ENCODE assay signal across 15 cellular contexts in the genomic region with DNA sequence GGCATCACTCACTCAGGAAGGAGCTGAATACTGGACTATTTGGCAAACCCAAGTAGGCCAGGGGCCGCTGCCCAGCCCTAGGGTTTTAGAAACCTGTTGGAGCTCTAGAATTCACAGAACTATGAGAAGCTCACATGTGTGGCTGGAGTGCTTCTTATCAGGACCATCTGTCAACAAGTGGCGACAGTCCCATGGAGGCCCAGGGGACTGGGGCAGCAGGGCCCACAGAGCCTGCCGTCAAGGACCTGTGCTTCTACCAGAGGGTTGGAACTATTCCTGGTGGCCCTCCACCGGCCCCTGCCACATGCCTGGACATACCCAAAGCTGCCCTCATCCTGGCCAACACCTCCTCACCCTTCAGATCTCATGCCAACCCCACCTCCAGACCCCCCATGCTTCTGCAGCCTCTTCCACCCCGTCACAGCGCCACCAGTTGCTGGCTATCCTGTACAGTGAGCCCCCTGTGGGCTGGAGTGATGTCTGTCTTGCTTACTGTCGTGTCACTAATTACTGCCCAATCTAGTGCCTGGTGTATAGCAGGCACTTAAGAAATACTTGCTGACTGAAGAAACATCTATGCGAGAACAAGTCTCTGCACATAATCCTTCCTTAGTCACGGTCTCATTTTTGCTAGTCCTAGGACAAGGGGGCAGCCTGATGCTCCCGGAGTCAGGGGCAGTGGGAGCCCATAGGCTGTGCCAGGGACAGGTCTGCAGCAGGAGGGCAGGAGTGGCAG. TPM values are rescaled to one million over a fixed set of nuclear protein-coding genes. Genes with fewer than 3 reads are reported as not detected.
DNase-seq lines count a peak whose midpoint lies in the region; ATAC-seq, FAIRE-seq and TF ChIP-seq lines count a peak whose summit lies in the region.
"Had no signal": no experiment of that assay in that cellular context is flagged by ENCODE, and none has a peak within 500 bp of the region (broad histone marks: within the 10 kb centered on the region; RNA-seq: fewer than 3 reads in every experiment).

No MANE protein-coding gene starts in this region.

- no peak overlapping the region for H3K4me3 Mint-ChIP-seq in mesothelial cell of epicardium
- H3K4me3 Mint-ChIP-seq in activated T-helper 2 cell treated with anti-CD3 and anti-CD28 coated beads, Interferon-gamma antibody, Interleukin-2, Interleukin-4, amounts not matched to agents 10 μg/mL and 5 μg/mL and 100 μg/mL, durations not matched to agents 14 hours and 24 hours and 36 hours (ENCODE audit: low read depth), result no peak overlapping the region

- H3K9me3 Mint-ChIP-seq in mesothelial cell of epicardium, result no peaks in the 10 kb centered on the region
- H3K9me3 Mint-ChIP-seq in activated T-helper 2 cell treated with anti-CD3 and anti-CD28 coated beads, Interferon-gamma antibody, Interleukin-2, Interleukin-4, amounts not matched to agents 10 μg/mL and 5 μg/mL and 100 μg/mL, durations not matched to agents 14 hours and 24 hours and 36 hours, result no peaks in the 10 kb centered on the region

- peaks cover 12 to 87% of the 10 kb centered on the region in 2 experiments for H3K36me3 ChIP-seq in HEK293 (ENCODE audit: control insufficient read depth in 2 of 2, insufficient read depth in 1 of 2, low read length in 2 of 2)
- H3K36me3 ChIP-seq in bronchial epithelial cell (ENCODE audit: control insufficient read depth, insufficient read depth, low read length), result peaks cover 20% of the 10 kb centered on the region

- H3K27me3 ChIP-seq in bronchial epithelial cell (ENCODE audit: control insufficient read depth, insufficient read depth, low read length), result no peaks in the 10 kb centered on the region
- H3K27me3 ChIP-seq: SJSA1 had no signal

- CTCF ChIA-PET in HEK293 (lab: Yijun Ruan, JAX), result no interaction called here

- DNase-seq in bronchial epithelial cell (ENCODE audit: low read depth) (peak; percentile 83), mesothelial cell of epicardium (ENCODE audit: low spot score in 2 of 2, unreplicated experiment in 2 of 2) (no peak), GM10266 (ENCODE audit: extremely low spot score) (no peak), AML-193 (lab: John Stamatoyannopoulos, UW) (no peak)
- no peak for DNase-seq in activated T-helper 2 cell treated with anti-CD3 and anti-CD28 coated beads, Interferon-gamma antibody, Interleukin-2, Interleukin-4, amounts not matched to agents 10 μg/mL and 5 μg/mL and 100 μg/mL, durations not matched to agents 14 hours and 24 hours and 36 hours (ENCODE audit: low spot score)
- DNase-seq: amniotic stem cell, kidney glomerular epithelial cell, NCI-H1105 had no signal

- no peak for FAIRE-seq in bronchial epithelial cell (lab: Jason Lieb, UNC)
- FAIRE-seq: HTR-8/SVneo had no signal

- H3K27ac Mint-ChIP-seq in mesothelial cell of epicardium, result peak overlapping the region; percentile 61
- H3K27ac Mint-ChIP-seq in activated T-helper 2 cell treated with anti-CD3 and anti-CD28 coated beads, Interferon-gamma antibody, Interleukin-2, Interleukin-4, amounts not matched to agents 10 μg/mL and 5 μg/mL and 100 μg/mL, durations not matched to agents 14 hours and 24 hours and 36 hours, result no peak overlapping the region

- H3K36me3 Mint-ChIP-seq in mesothelial cell of epicardium, result peaks cover 31% of the 10 kb centered on the region
- peaks cover 54% of the 10 kb centered on the region for H3K36me3 Mint-ChIP-seq in activated T-helper 2 cell treated with anti-CD3 and anti-CD28 coated beads, Interferon-gamma antibody, Interleukin-2, Interleukin-4, amounts not matched to agents 10 μg/mL and 5 μg/mL and 100 μg/mL, durations not matched to agents 14 hours and 24 hours and 36 hours (ENCODE audit: low read depth)

- intact Hi-C loops in activated T-helper 2 cell treated with anti-CD3 and anti-CD28 coated beads, Interferon-gamma antibody, Interleukin-2, Interleukin-4, amounts not matched to agents 10 μg/mL and 5 μg/mL and 100 μg/mL, durations not matched to agents 14 hours and 24 hours and 36 hours (cut with micrococcal nuclease), result no loop called here

- TF ChIP-seq CTCF in C4-2B (conservative IDR thresholded peaks at IDR 0.05) (no peak), HEK293 (tag by site-specific recombination; IDR thresholded peaks at IDR 0.05) (no peak), bronchial epithelial cell (IDR thresholded peaks at IDR 0.05; ENCODE audit: insufficient read depth, low read length, severe bottlenecking) (peak; percentile 19), mesothelial cell of epicardium (IDR thresholded peaks at IDR 0.05; ENCODE audit: unreplicated experiment) (no peak), GM10266 (IDR thresholded peaks at IDR 0.05; ENCODE audit: control insufficient read depth, insufficient read depth, low read depth, missing control alignments) (no peak)

- POLR2A ChIA-PET in HEK293 (lab: Yijun Ruan, JAX), result no interaction called here

- no peak overlapping the region for H3K4me3 ChIP-seq in HEK293 (ENCODE audit: low read depth, low read length)
- H3K4me3 ChIP-seq in bronchial epithelial cell (ENCODE audit: low read depth, low read length), result no peak overlapping the region
- H3K4me3 ChIP-seq: HAP-1, SJSA1, skin epidermis had no signal

- H3K27ac ChIP-seq in C4-2B (peak overlapping the region; percentile 91), HEK293 (ENCODE audit: extremely low read depth, low read depth, low read length) (0 out of 2 replicates have a peak overlapping the region, but pooled peaks have one; percentile 0)
- H3K27ac ChIP-seq: SJSA1 had no signal

- no peak for ATAC-seq in GM18868 (IDR thresholded peaks at IDR 0.05; ENCODE audit: unreplicated experiment)

- H3K27me3 Mint-ChIP-seq in mesothelial cell of epicardium (ENCODE audit: low read depth), result no peaks in the 10 kb centered on the region
- no peaks in the 10 kb centered on the region for H3K27me3 Mint-ChIP-seq in activated T-helper 2 cell treated with anti-CD3 and anti-CD28 coated beads, Interferon-gamma antibody, Interleukin-2, Interleukin-4, amounts not matched to agents 10 μg/mL and 5 μg/mL and 100 μg/mL, durations not matched to agents 14 hours and 24 hours and 36 hours (ENCODE audit: low read depth)

- H3K4me1 ChIP-seq in HEK293 (ENCODE audit: control insufficient read depth, insufficient read depth, low read length), result peaks cover 15% of the 10 kb centered on the region
- H3K4me1 ChIP-seq: HAP-1 had no signal

- peaks cover 20% of the 10 kb centered on the region for H3K4me1 Mint-ChIP-seq in mesothelial cell of epicardium
- no peaks in the 10 kb centered on the region for H3K4me1 Mint-ChIP-seq in activated T-helper 2 cell treated with anti-CD3 and anti-CD28 coated beads, Interferon-gamma antibody, Interleukin-2, Interleukin-4, amounts not matched to agents 10 μg/mL and 5 μg/mL and 100 μg/mL, durations not matched to agents 14 hours and 24 hours and 36 hours (ENCODE audit: low read depth)

- H3K9me3 ChIP-seq in HEK293 (ENCODE audit: control insufficient read depth, insufficient read depth, low read depth, low read length), result no peaks in the 10 kb centered on the region
- H3K9me3 ChIP-seq: HAP-1, SJSA1 had no signal

TF ChIP-seq in HEK293, 187 proteins besides CTCF, POLR2A, EP300 and RAD21 (continues in another document):
- TF ChIP-seq ZSCAN5A (tag by site-specific recombination; IDR thresholded peaks at IDR 0.05) (no peak), ZNF558 (tag by site-specific recombination; IDR thresholded peaks at IDR 0.05) (no peak), SCRT2 (tag by site-specific recombination; IDR thresholded peaks at IDR 0.05) (peak; percentile 56)
- TF ChIP-seq, protein P1, sequence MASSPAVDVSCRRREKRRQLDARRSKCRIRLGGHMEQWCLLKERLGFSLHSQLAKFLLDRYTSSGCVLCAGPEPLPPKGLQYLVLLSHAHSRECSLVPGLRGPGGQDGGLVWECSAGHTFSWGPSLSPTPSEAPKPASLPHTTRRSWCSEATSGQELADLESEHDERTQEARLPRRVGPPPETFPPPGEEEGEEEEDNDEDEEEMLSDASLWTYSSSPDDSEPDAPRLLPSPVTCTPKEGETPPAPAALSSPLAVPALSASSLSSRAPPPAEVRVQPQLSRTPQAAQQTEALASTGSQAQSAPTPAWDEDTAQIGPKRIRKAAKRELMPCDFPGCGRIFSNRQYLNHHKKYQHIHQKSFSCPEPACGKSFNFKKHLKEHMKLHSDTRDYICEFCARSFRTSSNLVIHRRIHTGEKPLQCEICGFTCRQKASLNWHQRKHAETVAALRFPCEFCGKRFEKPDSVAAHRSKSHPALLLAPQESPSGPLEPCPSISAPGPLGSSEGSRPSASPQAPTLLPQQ (tag by site-specific recombination; IDR thresholded peaks at IDR 0.05), result 0 out of 2 replicates have a peak, but pooled peaks have one; percentile 23

RNA-seq across cellular contexts. Expression of gene RASL10A, which starts 27.2 kb away (rescaled TPM):
- total RNA-seq in bronchial epithelial cell (not detected in 2 replicates), mesothelial cell of epicardium (2.5 to 3.8 TPM (median 3.1 TPM) in 3 replicates)
- total RNA-seq in activated T-helper 2 cell treated with anti-CD3 and anti-CD28 coated beads, Interferon-gamma antibody, Interleukin-2, Interleukin-4, amounts not matched to agents 10 μg/mL and 5 μg/mL and 100 μg/mL, durations not matched to agents 14 hours and 24 hours and 36 hours, result 0.46 and 0.52 TPM in 2 replicates
- total RNA-seq: SJSA1 had no signal

RNA-seq across cellular contexts. Expression of gene GAS2L1, which starts 36.3 kb away (rescaled TPM):
- 4.1 and 5.3 TPM in 2 replicates for total RNA-seq in bronchial epithelial cell
- total RNA-seq in mesothelial cell of epicardium, result 13.4 to 14.6 TPM (median 13.6 TPM) in 3 replicates
- 3.0 and 3.4 TPM in 2 replicates for total RNA-seq in activated T-helper 2 cell treated with anti-CD3 and anti-CD28 coated beads, Interferon-gamma antibody, Interleukin-2, Interleukin-4, amounts not matched to agents 10 μg/mL and 5 μg/mL and 100 μg/mL, durations not matched to agents 14 hours and 24 hours and 36 hours

RNA-seq across cellular contexts. Expression of gene AP1B1, which starts 45.6 kb away (rescaled TPM):
- 44.8 and 55.6 TPM in 2 replicates for total RNA-seq in bronchial epithelial cell
- total RNA-seq in mesothelial cell of epicardium, result 40.3 to 43.9 TPM (median 41.0 TPM) in 3 replicates
- 73.4 and 76.4 TPM in 2 replicates for total RNA-seq in activated T-helper 2 cell treated with anti-CD3 and anti-CD28 coated beads, Interferon-gamma antibody, Interleukin-2, Interleukin-4, amounts not matched to agents 10 μg/mL and 5 μg/mL and 100 μg/mL, durations not matched to agents 14 hours and 24 hours and 36 hours
